In genomic region chr1:19045898-19046889, GRCh38 we compare ENCODE assay signal across 1 cellular context.
TF ChIP-seq lines count a peak whose summit lies in the region.

No MANE protein-coding gene starts in this region.

TF ChIP-seq in HepG2, 621 proteins besides CTCF, POLR2A, EP300 and RAD21 (continued from another document and continues in another):
- peak; percentile 35; the same call in 1 of the 2 replicates for TF ChIP-seq ZNF646 (CRISPR knock-in tag; IDR thresholded peaks at IDR 0.05)
- TF ChIP-seq ZNF577 (CRISPR knock-in tag; IDR thresholded peaks at IDR 0.05; ENCODE audit: borderline replicate concordance, low read depth): no peak
- no peak for TF ChIP-seq ZNF558 (CRISPR knock-in tag; IDR thresholded peaks at IDR 0.05; ENCODE audit: borderline replicate concordance)
- 0 out of 2 replicates have a peak, but pooled peaks have one; percentile 12 for TF ChIP-seq ZBTB25 (CRISPR knock-in tag; IDR thresholded peaks at IDR 0.05)
- TF ChIP-seq CREB1 (IDR thresholded peaks at IDR 0.05): no peak
- TF ChIP-seq CREB1 (CRISPR knock-in tag; IDR thresholded peaks at IDR 0.05): peak; percentile 36
- no peak for TF ChIP-seq ATF4 (CRISPR knock-in tag; IDR thresholded peaks at IDR 0.05)
- TF ChIP-seq RFX3 (CRISPR knock-in tag; IDR thresholded peaks at IDR 0.05): no peak
- no peak for TF ChIP-seq YEATS4 (CRISPR knock-in tag; IDR thresholded peaks at IDR 0.05; ENCODE audit: borderline replicate concordance)
- no peak for TF ChIP-seq ZNF326 (CRISPR knock-in tag; IDR thresholded peaks at IDR 0.05; ENCODE audit: borderline replicate concordance)
- peak; percentile 64; the same call in 1 of the 2 replicates for TF ChIP-seq ZNF296 (CRISPR knock-in tag; conservative IDR thresholded peaks at IDR 0.05)
- TF ChIP-seq ZNF563 (CRISPR knock-in tag; IDR thresholded peaks at IDR 0.05): no peak
- TF ChIP-seq TBX3 (IDR thresholded peaks at IDR 0.05; ENCODE audit: borderline replicate concordance): no peak
- TF ChIP-seq ZNF674 (CRISPR knock-in tag; IDR thresholded peaks at IDR 0.05; ENCODE audit: low read depth): no peak
- no peak for TF ChIP-seq NCOR1 (IDR thresholded peaks at IDR 0.05; ENCODE audit: borderline replicate concordance, low read length)
- TF ChIP-seq ZNF317 (CRISPR knock-in tag; IDR thresholded peaks at IDR 0.05): 0 out of 2 replicates have a peak, but pooled peaks have one; percentile 36
- peak; percentile 64 for TF ChIP-seq MAX (IDR thresholded peaks at IDR 0.05)
- no peak for TF ChIP-seq NFYB (CRISPR knock-in tag; IDR thresholded peaks at IDR 0.05)
- TF ChIP-seq KLF9 (CRISPR knock-in tag; IDR thresholded peaks at IDR 0.05; ENCODE audit: low read depth): no peak
- no peak for TF ChIP-seq ZNF782 (CRISPR knock-in tag; IDR thresholded peaks at IDR 0.05; ENCODE audit: borderline replicate concordance)
- TF ChIP-seq ATF3 (CRISPR knock-in tag; IDR thresholded peaks at IDR 0.05): no peak
- TF ChIP-seq ZNF891 (CRISPR knock-in tag; IDR thresholded peaks at IDR 0.05): 0 out of 2 replicates have a peak, but pooled peaks have one; percentile 61
- TF ChIP-seq PPARG (CRISPR knock-in tag; conservative IDR thresholded peaks at IDR 0.05): peak; percentile 39; the same call in 1 of the 2 replicates
- TF ChIP-seq SIX1 (CRISPR knock-in tag; IDR thresholded peaks at IDR 0.05; ENCODE audit: borderline replicate concordance): peak; percentile 43; the same call in 1 of the 2 replicates
- TF ChIP-seq GABPB1 (CRISPR knock-in tag; IDR thresholded peaks at IDR 0.05): peak; percentile 39
- 0 out of 2 replicates have a peak, but pooled peaks have one; percentile 29 for TF ChIP-seq CEBPG (CRISPR knock-in tag; IDR thresholded peaks at IDR 0.05)
- TF ChIP-seq ELF1 (CRISPR knock-in tag; IDR thresholded peaks at IDR 0.05): peak; percentile 40; the same call in 1 of the 2 replicates
- TF ChIP-seq ZNF253 (CRISPR knock-in tag; IDR thresholded peaks at IDR 0.05; ENCODE audit: borderline replicate concordance): no peak
- no peak for TF ChIP-seq ZFYVE20 (CRISPR knock-in tag; IDR thresholded peaks at IDR 0.05; ENCODE audit: borderline replicate concordance, low read depth)
- no peak for TF ChIP-seq ZZZ3 (CRISPR knock-in tag; IDR thresholded peaks at IDR 0.05; ENCODE audit: borderline replicate concordance)
- peak; percentile 52 for TF ChIP-seq SP5 (CRISPR knock-in tag; IDR thresholded peaks at IDR 0.05; ENCODE audit: borderline replicate concordance, low read depth)
- TF ChIP-seq ZNF367 (CRISPR knock-in tag; IDR thresholded peaks at IDR 0.05; ENCODE audit: borderline replicate concordance): 0 out of 2 replicates have a peak, but pooled peaks have one; percentile 46
- TF ChIP-seq NR0B2 (CRISPR knock-in tag; IDR thresholded peaks at IDR 0.05): 0 out of 2 replicates have a peak, but pooled peaks have one; percentile 30
- no peak for TF ChIP-seq MBNL3 (CRISPR knock-in tag; conservative IDR thresholded peaks at IDR 0.05)
- TF ChIP-seq SOX6 (IDR thresholded peaks at IDR 0.05): no peak
- peak; percentile 73 for TF ChIP-seq SOX6 (CRISPR knock-in tag; IDR thresholded peaks at IDR 0.05)
- no peak for TF ChIP-seq ZFP1 (CRISPR knock-in tag; IDR thresholded peaks at IDR 0.05)
- TF ChIP-seq U2AF2 (IDR thresholded peaks at IDR 0.05; ENCODE audit: low read depth, low read length): no peak
- TF ChIP-seq HMGXB3 (CRISPR knock-in tag; IDR thresholded peaks at IDR 0.05; ENCODE audit: borderline replicate concordance): no peak
- TF ChIP-seq JUNB (CRISPR knock-in tag; IDR thresholded peaks at IDR 0.05; ENCODE audit: borderline replicate concordance): no peak; the same call in 1 of the 2 replicates
- no peak for TF ChIP-seq ZNF136 (CRISPR knock-in tag; IDR thresholded peaks at IDR 0.05; ENCODE audit: low read depth)
- 0 out of 2 replicates have a peak, but pooled peaks have one; percentile 14 for TF ChIP-seq KDM5B (CRISPR knock-in tag; IDR thresholded peaks at IDR 0.05; ENCODE audit: borderline replicate concordance)
- TF ChIP-seq NCOA2 (CRISPR knock-in tag; IDR thresholded peaks at IDR 0.05): peak; percentile 80
- no peak for TF ChIP-seq ZNF18 (CRISPR knock-in tag; IDR thresholded peaks at IDR 0.05; ENCODE audit: insufficient replicate concordance)
- TF ChIP-seq RXRA (CRISPR knock-in tag; IDR thresholded peaks at IDR 0.05): peak; percentile 76; the same call in 1 of the 2 replicates
- no peak for TF ChIP-seq ZNF619 (CRISPR knock-in tag; IDR thresholded peaks at IDR 0.05)
- 0 out of 2 replicates have a peak, but pooled peaks have one; percentile 50 for TF ChIP-seq PAXIP1 (CRISPR knock-in tag; conservative IDR thresholded peaks at IDR 0.05)
